In the genomic region with DNA sequence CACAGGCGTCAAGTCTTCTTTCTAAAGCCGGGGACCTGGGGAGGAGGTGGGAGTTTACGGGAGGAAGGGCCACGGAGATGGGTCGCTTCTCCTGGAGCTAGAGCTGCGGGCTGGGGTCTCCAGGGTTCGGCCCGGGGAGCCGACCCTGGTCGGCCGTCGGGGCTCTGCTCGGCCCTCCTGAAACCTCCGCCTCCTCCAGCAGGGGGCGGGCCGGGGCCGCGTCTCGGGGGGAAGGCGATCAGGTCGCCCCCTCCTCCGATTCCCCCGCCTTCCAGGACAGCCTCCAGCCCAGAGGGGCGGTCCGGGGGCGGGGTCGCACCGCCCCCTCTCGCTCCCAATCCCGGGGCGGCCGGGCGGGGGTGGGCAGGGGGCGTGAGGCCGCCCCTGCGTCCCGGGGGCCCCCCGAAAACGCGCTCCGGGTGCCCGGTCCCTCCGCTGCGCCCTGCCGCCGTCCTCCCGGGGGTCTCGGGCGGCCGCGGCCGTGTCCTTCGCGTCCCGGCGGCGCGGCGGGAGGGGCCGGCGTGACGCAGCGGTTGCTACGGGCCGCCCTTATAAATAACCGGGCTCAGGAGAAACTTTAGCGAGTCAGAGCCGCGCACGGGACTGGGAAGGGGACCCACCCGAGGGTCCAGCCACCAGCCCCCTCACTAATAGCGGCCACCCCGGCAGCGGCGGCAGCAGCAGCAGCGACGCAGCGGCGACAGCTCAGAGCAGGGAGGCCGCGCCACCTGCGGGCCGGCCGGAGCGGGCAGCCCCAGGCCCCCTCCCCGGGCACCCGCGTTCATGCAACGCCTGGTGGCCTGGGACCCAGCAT, we compare ENCODE assay signal across 1 cellular context.
TF ChIP-seq lines count a peak whose summit lies in the region.

CEBPB (plus strand) TSS at position 580 of the 814 bp plus-strand sequence; CDS start at position 784, 204 bp downstream.

TF ChIP-seq in HepG2, 621 proteins besides CTCF, POLR2A, EP300 and RAD21 (continued from another document and continues in another):
- TF ChIP-seq, protein P1, sequence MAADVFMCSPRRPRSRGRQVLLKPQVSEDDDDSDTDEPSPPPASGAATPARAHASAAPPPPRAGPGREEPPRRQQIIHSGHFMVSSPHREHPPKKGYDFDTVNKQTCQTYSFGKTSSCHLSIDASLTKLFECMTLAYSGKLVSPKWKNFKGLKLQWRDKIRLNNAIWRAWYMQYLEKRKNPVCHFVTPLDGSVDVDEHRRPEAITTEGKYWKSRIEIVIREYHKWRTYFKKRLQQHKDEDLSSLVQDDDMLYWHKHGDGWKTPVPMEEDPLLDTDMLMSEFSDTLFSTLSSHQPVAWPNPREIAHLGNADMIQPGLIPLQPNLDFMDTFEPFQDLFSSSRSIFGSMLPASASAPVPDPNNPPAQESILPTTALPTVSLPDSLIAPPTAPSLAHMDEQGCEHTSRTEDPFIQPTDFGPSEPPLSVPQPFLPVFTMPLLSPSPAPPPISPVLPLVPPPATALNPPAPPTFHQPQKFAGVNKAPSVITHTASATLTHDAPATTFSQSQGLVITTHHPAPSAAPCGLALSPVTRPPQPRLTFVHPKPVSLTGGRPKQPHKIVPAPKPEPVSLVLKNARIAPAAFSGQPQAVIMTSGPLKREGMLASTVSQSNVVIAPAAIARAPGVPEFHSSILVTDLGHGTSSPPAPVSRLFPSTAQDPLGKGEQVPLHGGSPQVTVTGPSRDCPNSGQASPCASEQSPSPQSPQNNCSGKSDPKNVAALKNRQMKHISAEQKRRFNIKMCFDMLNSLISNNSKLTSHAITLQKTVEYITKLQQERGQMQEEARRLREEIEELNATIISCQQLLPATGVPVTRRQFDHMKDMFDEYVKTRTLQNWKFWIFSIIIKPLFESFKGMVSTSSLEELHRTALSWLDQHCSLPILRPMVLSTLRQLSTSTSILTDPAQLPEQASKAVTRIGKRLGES (CRISPR knock-in tag; IDR thresholded peaks at IDR 0.05; ENCODE audit: borderline replicate concordance), result peak; percentile 80
- TF ChIP-seq RAD51 (IDR thresholded peaks at IDR 0.05; ENCODE audit: borderline replicate concordance) (no peak), DNMT3B (CRISPR knock-in tag; conservative IDR thresholded peaks at IDR 0.05) (peak; percentile 58; the same call in 1 of the 2 replicates), MBD4 (IDR thresholded peaks at IDR 0.05; ENCODE audit: borderline replicate concordance, low read length) (no peak), ZFP82 (CRISPR knock-in tag; IDR thresholded peaks at IDR 0.05; ENCODE audit: borderline replicate concordance) (no peak; the same call in 1 of the 2 replicates), ZNF768 (CRISPR knock-in tag; IDR thresholded peaks at IDR 0.05) (peak; percentile 85; the same call in 1 of the 2 replicates), FOXP1 (IDR thresholded peaks at IDR 0.05) (no peak), FOXP1 (CRISPR knock-in tag; IDR thresholded peaks at IDR 0.05) (0 out of 2 replicates have a peak, but pooled peaks have one; percentile 27), USF2 (IDR thresholded peaks at IDR 0.05; ENCODE audit: low read depth, low read length) (no peak), USF2 (CRISPR knock-in tag; IDR thresholded peaks at IDR 0.05; ENCODE audit: borderline replicate concordance) (no peak), KLF6 (CRISPR knock-in tag; IDR thresholded peaks at IDR 0.05) (peak; percentile 98), NFIB (CRISPR knock-in tag; IDR thresholded peaks at IDR 0.05; ENCODE audit: borderline replicate concordance) (no peak), ADNP (CRISPR knock-in tag; IDR thresholded peaks at IDR 0.05) (no peak), ZBTB8A (CRISPR knock-in tag; IDR thresholded peaks at IDR 0.05; ENCODE audit: borderline replicate concordance, low read depth) (0 out of 2 replicates have a peak, but pooled peaks have one; percentile 12), RFXAP (CRISPR knock-in tag; IDR thresholded peaks at IDR 0.05; ENCODE audit: borderline replicate concordance) (peak; percentile 98), JUND (CRISPR knock-in tag; IDR thresholded peaks at IDR 0.05) (0 out of 2 replicates have a peak, but pooled peaks have one; percentile 13), ZNF138 (CRISPR knock-in tag; IDR thresholded peaks at IDR 0.05; ENCODE audit: low read depth) (no peak), ZNF282 (IDR thresholded peaks at IDR 0.05; ENCODE audit: partially characterized antibody) (no peak), MYNN (CRISPR knock-in tag; IDR thresholded peaks at IDR 0.05; ENCODE audit: low read depth) (peak; percentile 94), ZBED4 (CRISPR knock-in tag; IDR thresholded peaks at IDR 0.05; ENCODE audit: borderline replicate concordance) (peak; percentile 65; the same call in 1 of the 2 replicates), ZBTB7B (CRISPR knock-in tag; IDR thresholded peaks at IDR 0.05) (peak; percentile 95), GLI4 (CRISPR knock-in tag; IDR thresholded peaks at IDR 0.05; ENCODE audit: borderline replicate concordance) (peak; percentile 25; the same call in 1 of the 2 replicates), PLSCR1 (CRISPR knock-in tag; IDR thresholded peaks at IDR 0.05; ENCODE audit: borderline replicate concordance) (peak; percentile 43; the same call in 1 of the 2 replicates), TSC22D2 (CRISPR knock-in tag; IDR thresholded peaks at IDR 0.05; ENCODE audit: borderline replicate concordance) (peak; percentile 96), STAT6 (CRISPR knock-in tag; IDR thresholded peaks at IDR 0.05; ENCODE audit: borderline replicate concordance) (peak; percentile 80; the same call in 1 of the 2 replicates), TARDBP (CRISPR knock-in tag; IDR thresholded peaks at IDR 0.05) (no peak; the same call in none of the 2 replicates), WIZ (CRISPR knock-in tag; IDR thresholded peaks at IDR 0.05) (no peak), FOXK1 (CRISPR knock-in tag; IDR thresholded peaks at IDR 0.05; ENCODE audit: borderline replicate concordance, low read depth) (peak; percentile 87; the same call in 1 of the 2 replicates), HDAC1 (CRISPR knock-in tag; IDR thresholded peaks at IDR 0.05) (no peak; the same call in 1 of the 2 replicates), ZNF274 (CRISPR knock-in tag; IDR thresholded peaks at IDR 0.05) (no peak), ZNF430 (CRISPR knock-in tag; IDR thresholded peaks at IDR 0.05) (peak; percentile 97), AKAP8 (CRISPR knock-in tag; IDR thresholded peaks at IDR 0.05) (0 out of 2 replicates have a peak, but pooled peaks have one; percentile 83), ZFP41 (CRISPR knock-in tag; IDR thresholded peaks at IDR 0.05; ENCODE audit: borderline replicate concordance) (0 out of 2 replicates have a peak, but pooled peaks have one; percentile 69)
- TF ChIP-seq, protein P2, sequence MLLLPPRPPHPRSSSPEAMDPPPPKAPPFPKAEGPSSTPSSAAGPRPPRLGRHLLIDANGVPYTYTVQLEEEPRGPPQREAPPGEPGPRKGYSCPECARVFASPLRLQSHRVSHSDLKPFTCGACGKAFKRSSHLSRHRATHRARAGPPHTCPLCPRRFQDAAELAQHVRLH (CRISPR knock-in tag; IDR thresholded peaks at IDR 0.05; ENCODE audit: borderline replicate concordance, low read depth), result peak; percentile 91
- TF ChIP-seq, protein P3, sequence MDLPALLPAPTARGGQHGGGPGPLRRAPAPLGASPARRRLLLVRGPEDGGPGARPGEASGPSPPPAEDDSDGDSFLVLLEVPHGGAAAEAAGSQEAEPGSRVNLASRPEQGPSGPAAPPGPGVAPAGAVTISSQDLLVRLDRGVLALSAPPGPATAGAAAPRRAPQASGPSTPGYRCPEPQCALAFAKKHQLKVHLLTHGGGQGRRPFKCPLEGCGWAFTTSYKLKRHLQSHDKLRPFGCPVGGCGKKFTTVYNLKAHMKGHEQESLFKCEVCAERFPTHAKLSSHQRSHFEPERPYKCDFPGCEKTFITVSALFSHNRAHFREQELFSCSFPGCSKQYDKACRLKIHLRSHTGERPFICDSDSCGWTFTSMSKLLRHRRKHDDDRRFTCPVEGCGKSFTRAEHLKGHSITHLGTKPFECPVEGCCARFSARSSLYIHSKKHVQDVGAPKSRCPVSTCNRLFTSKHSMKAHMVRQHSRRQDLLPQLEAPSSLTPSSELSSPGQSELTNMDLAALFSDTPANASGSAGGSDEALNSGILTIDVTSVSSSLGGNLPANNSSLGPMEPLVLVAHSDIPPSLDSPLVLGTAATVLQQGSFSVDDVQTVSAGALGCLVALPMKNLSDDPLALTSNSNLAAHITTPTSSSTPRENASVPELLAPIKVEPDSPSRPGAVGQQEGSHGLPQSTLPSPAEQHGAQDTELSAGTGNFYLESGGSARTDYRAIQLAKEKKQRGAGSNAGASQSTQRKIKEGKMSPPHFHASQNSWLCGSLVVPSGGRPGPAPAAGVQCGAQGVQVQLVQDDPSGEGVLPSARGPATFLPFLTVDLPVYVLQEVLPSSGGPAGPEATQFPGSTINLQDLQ (CRISPR knock-in tag; IDR thresholded peaks at IDR 0.05), result peak; percentile 89
- TF ChIP-seq, protein P4, sequence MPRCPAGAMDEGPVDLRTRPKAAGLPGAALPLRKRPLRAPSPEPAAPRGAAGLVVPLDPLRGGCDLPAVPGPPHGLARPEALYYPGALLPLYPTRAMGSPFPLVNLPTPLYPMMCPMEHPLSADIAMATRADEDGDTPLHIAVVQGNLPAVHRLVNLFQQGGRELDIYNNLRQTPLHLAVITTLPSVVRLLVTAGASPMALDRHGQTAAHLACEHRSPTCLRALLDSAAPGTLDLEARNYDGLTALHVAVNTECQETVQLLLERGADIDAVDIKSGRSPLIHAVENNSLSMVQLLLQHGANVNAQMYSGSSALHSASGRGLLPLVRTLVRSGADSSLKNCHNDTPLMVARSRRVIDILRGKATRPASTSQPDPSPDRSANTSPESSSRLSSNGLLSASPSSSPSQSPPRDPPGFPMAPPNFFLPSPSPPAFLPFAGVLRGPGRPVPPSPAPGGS (CRISPR knock-in tag; IDR thresholded peaks at IDR 0.05), result 0 out of 2 replicates have a peak, but pooled peaks have one; percentile 47
